ENCODE assay signal across 9 cellular contexts in the genomic region with DNA sequence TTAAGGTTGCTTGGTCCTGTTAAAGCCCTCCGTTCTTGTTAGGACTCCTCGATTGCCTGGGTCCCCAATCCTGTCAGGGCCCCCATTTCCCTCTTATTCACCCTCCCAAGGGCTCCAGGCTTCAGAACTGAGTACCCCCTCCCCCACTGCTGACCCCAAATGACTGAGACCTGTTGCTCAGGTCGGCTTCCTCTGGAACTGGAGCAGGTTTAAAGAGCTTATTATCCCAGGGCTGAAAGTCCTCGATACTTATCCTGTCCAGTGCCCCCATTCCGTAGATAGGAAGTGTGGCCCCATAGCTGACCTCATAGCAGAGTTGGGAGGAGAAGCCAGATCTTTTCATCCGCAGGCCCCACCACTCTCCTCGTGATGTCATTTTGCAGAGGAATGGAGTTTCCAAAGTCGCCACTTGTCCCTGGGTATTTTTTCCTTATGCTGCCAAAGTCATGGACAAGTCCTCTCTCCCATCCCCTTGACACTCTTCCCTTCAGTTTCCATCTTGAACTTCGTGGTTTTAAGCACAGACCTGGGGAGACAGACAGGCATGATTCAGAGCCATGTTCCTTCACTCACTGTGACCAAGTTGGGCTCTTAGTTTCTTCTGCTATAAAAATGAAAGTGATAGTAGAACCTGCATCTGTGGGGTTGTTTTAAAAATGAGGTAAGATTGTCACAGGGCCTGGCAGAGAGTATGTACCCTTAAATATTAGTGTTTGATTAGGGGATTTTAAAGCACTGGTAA. TPM values are rescaled to one million over a fixed set of nuclear protein-coding genes. Genes with fewer than 3 reads are reported as not detected.
DNase-seq lines count a peak whose midpoint lies in the region; ATAC-seq, FAIRE-seq and TF ChIP-seq lines count a peak whose summit lies in the region.
"Had no signal": no experiment of that assay in that cellular context is flagged by ENCODE, and none has a peak within 500 bp of the region (broad histone marks: within the 10 kb centered on the region; RNA-seq: fewer than 3 reads in every experiment).

No MANE protein-coding gene starts in this region.

- TF ChIP-seq POLR2A in H54 (IDR thresholded peaks at IDR 0.05; ENCODE audit: low read depth, low read length) = no peak

- WGBS in mesenchymal stem cell = 63% methylated on average over 9 of the region's 9 CpGs

- H3K4me2 ChIP-seq in PC-3 (ENCODE audit: low read length) (peak overlapping the region; percentile 91), mesenchymal stem cell (ENCODE audit: low read length, poor library complexity, severe bottlenecking) (peak overlapping the region; percentile 75)

- peaks cover 3% of the 10 kb centered on the region; the same call in 1 of the 2 replicates for H3K36me3 ChIP-seq in PC-3 (ENCODE audit: low read depth, low read length)
- H3K36me3 ChIP-seq in bronchial epithelial cell (ENCODE audit: control insufficient read depth, insufficient read depth, low read length) = no peaks in the 10 kb centered on the region
- H3K36me3 ChIP-seq in mesenchymal stem cell (ENCODE audit: control insufficient read depth in 1 of 2, insufficient read depth in 2 of 2, low read depth in 1 of 2, low read length in 2 of 2) = peaks cover 3 to 13% of the 10 kb centered on the region in 2 experiments
- H3K36me3 ChIP-seq in subcutaneous abdominal adipose tissue (ENCODE audit: control insufficient read depth in 5 of 5, insufficient read depth in 5 of 5, low read length in 5 of 5) = peaks cover 5 to 11% (median 7%) of the 10 kb centered on the region in 5 donors

- no peak overlapping the region for H3K18ac ChIP-seq in mesenchymal stem cell (ENCODE audit: low read depth in 1 of 2, low read length in 2 of 2)

- H3K27ac ChIP-seq in PC-3 (ENCODE audit: low read length) = no peak overlapping the region
- peak overlapping the region; percentile 12 for H3K27ac ChIP-seq in mesenchymal stem cell (ENCODE audit: low read length, poor library complexity, severe bottlenecking)
- peak overlapping the region; percentile 93 for H3K27ac ChIP-seq in subcutaneous abdominal adipose tissue (ENCODE audit: low read depth, low read length)

- H2BK120ac ChIP-seq in mesenchymal stem cell (ENCODE audit: low read depth, low read length) = no peak overlapping the region

- CTCF ChIA-PET in PC-3 (lab: Charles Lee) = no interaction called here

- no peak overlapping the region for H4K91ac ChIP-seq in mesenchymal stem cell (ENCODE audit: low read length)

- no peak overlapping the region for H2BK15ac ChIP-seq in mesenchymal stem cell (ENCODE audit: low read depth, poor library complexity, severe bottlenecking)

- no peak for TF ChIP-seq CTCF in PC-3 (conservative IDR thresholded peaks at IDR 0.05; ENCODE audit: low read depth, low read length)
- TF ChIP-seq CTCF in bronchial epithelial cell (IDR thresholded peaks at IDR 0.05; ENCODE audit: insufficient read depth, low read length, severe bottlenecking) = no peak

- H4K8ac ChIP-seq in mesenchymal stem cell (ENCODE audit: low read length) = peak overlapping the region; percentile 87

- no TSS peak for BruUV-seq in PC-3 (replicated peaks; lab: Mats Ljungman, UMichigan)

- DNase-seq in ELR (ENCODE audit: low read depth) = peak; percentile 12
- no peak for DNase-seq in H54 (ENCODE audit: insufficient read length, low spot score)
- no peak for DNase-seq in PC-3
- DNase-seq in bronchial epithelial cell (ENCODE audit: low read depth) = no peak
- peak; percentile 65 for DNase-seq in mesenchymal stem cell
- DNase-seq in T1000 (lab: John Stamatoyannopoulos, UW) = no peak
- no peak for DNase-seq in NCI-H510A treated with DMSO at 0.1 percent for 48 hours (lab: John Stamatoyannopoulos, UW)

- no peak overlapping the region for H2BK12ac ChIP-seq in mesenchymal stem cell (ENCODE audit: low read length in 2 of 2)

- intact Hi-C loops in PC-3 (cut with micrococcal nuclease) = loop anchor here (2.0 kb wide), 1 partner anchor 39 kb away; the partner anchor contains the start of gene ALKBH2

- POLR2A ChIA-PET in PC-3 (lab: Charles Lee; ENCODE audit: unreplicated experiment) = no interaction called here

- H2AK5ac ChIP-seq in mesenchymal stem cell (ENCODE audit: low read length, severe bottlenecking) = no peak overlapping the region

- H3F3A ChIP-seq in PC-3 (ENCODE audit: low read length, unreplicated experiment) = no peaks in the 10 kb centered on the region

- no peaks in the 10 kb centered on the region for H4K20me1 ChIP-seq in PC-3 (ENCODE audit: low read length)

- H2AFZ ChIP-seq in PC-3 (ENCODE audit: low read length) (peak overlapping the region; percentile 99), mesenchymal stem cell (ENCODE audit: low read depth, low read length) (no peak overlapping the region)

- H3K14ac ChIP-seq in mesenchymal stem cell (ENCODE audit: low read length in 2 of 2) = no peak overlapping the region

- H3K9me3 ChIP-seq in PC-3 (ENCODE audit: low read length) = no peaks in the 10 kb centered on the region
- no peaks in the 10 kb centered on the region for H3K9me3 ChIP-seq in mesenchymal stem cell (ENCODE audit: control insufficient read depth, low read length)
- no peaks in the 10 kb centered on the region for H3K9me3 ChIP-seq in subcutaneous abdominal adipose tissue (ENCODE audit: control insufficient read depth in 5 of 5, low read length in 5 of 5)

- peaks cover 13% of the 10 kb centered on the region; the same call in 1 of the 2 replicates for H3K79me2 ChIP-seq in PC-3 (ENCODE audit: low read length)

- H3K9ac ChIP-seq in PC-3 (ENCODE audit: low read length) (peak overlapping the region; percentile 87), mesenchymal stem cell (ENCODE audit: low read length) (peak overlapping the region; percentile 96), subcutaneous abdominal adipose tissue (ENCODE audit: low read length in 5 of 5) (peak overlapping the region; percentile 29 to 99 (median 98))

- no peak overlapping the region for H2BK5ac ChIP-seq in mesenchymal stem cell (ENCODE audit: low read depth, low read length, poor library complexity, severe bottlenecking)

- H3K27me3 ChIP-seq in PC-3 (ENCODE audit: low read length) (no peaks in the 10 kb centered on the region), bronchial epithelial cell (ENCODE audit: control insufficient read depth, insufficient read depth, low read length) (no peaks in the 10 kb centered on the region), mesenchymal stem cell (ENCODE audit: control insufficient read depth in 1 of 2, insufficient read depth in 1 of 2, low read length in 2 of 2) (no peaks in the 10 kb centered on the region), subcutaneous abdominal adipose tissue (ENCODE audit: control insufficient read depth in 5 of 5, insufficient read depth in 4 of 5, low read length in 5 of 5) (no peaks in the 10 kb centered on the region)

- H3K9me2 ChIP-seq in PC-3 (replicated peaks; ENCODE audit: low read length) = no peaks in the 10 kb centered on the region

- FAIRE-seq in H54 (lab: Jason Lieb, UNC) (peak; percentile 20), bronchial epithelial cell (lab: Jason Lieb, UNC) (no peak)

- no peak overlapping the region for H3K23ac ChIP-seq in mesenchymal stem cell (ENCODE audit: low read length in 2 of 2)

- H3K4me3 ChIP-seq in PC-3 (ENCODE audit: low read length) (peak overlapping the region; percentile 96), bronchial epithelial cell (ENCODE audit: low read depth, low read length) (peak overlapping the region; percentile 57), mesenchymal stem cell (ENCODE audit: insufficient read depth in 1 of 2, low read depth in 1 of 2, low read length in 2 of 2) (peak overlapping the region in 1 of 2 experiments; percentile 99), subcutaneous abdominal adipose tissue (ENCODE audit: low read depth in 1 of 5, low read length in 5 of 5) (peak overlapping the region; percentile 89 to 97 (median 94))

- H3K4me1 ChIP-seq in PC-3 (ENCODE audit: insufficient read depth, low read length) (peaks cover 16% of the 10 kb centered on the region), mesenchymal stem cell (ENCODE audit: control insufficient read depth, insufficient read depth, low read depth, low read length) (peaks cover 6% of the 10 kb centered on the region), subcutaneous abdominal adipose tissue (ENCODE audit: control insufficient read depth in 5 of 5, insufficient read depth in 5 of 5, low read length in 5 of 5) (peaks cover 0 to 49% (median 33%) of the 10 kb centered on the region in 5 donors)

- no peak overlapping the region for H3K4ac ChIP-seq in mesenchymal stem cell (ENCODE audit: low read depth in 1 of 2, low read length in 2 of 2)

- H3K79me1 ChIP-seq in mesenchymal stem cell (replicated peaks; ENCODE audit: low read length, poor library complexity, severe bottlenecking) = peaks cover 21% of the 10 kb centered on the region

- ATAC-seq in PC-3 = no peak

RNA-seq across cellular contexts. Expression of gene USP30, which starts 1.2 kb away (rescaled TPM):
- total RNA-seq in PC-3 (2014; rRNA removed) (8.5 and 13.6 TPM in 2 replicates), bronchial epithelial cell (3.9 and 4.5 TPM in 2 replicates)
- 11.4 TPM for polyA plus RNA-seq in mesenchymal stem cell (2013, experiment 1 of 2)
- polyA plus RNA-seq in mesenchymal stem cell (2013, experiment 2 of 2) = 12.3 TPM

RNA-seq across cellular contexts. Expression of gene SVOP, which starts 32.7 kb away (rescaled TPM):
- total RNA-seq in PC-3 (2014; rRNA removed) (not detected in 2 replicates), bronchial epithelial cell (not detected in 2 replicates)
- not detected for polyA plus RNA-seq in mesenchymal stem cell (2013, experiment 1 of 2)
- polyA plus RNA-seq in mesenchymal stem cell (2013, experiment 2 of 2) = not detected
- total RNA-seq: T-helper 1 cell treated with Interleukin-12 subunit alpha and Interleukin-12 subunit beta and Interleukin-4 antibody, amounts not matched to agents 30 ng/mL and 1 ng/mL, for 36 hours had no signal

RNA-seq across cellular contexts. Expression of gene ALKBH2, which starts 39.7 kb away (rescaled TPM):
- total RNA-seq in PC-3 (2014; rRNA removed) = 73.8 and 74.0 TPM in 2 replicates
- 24.6 and 47.9 TPM in 2 replicates for total RNA-seq in bronchial epithelial cell
- 5.5 TPM for polyA plus RNA-seq in mesenchymal stem cell (2013, experiment 1 of 2)
- polyA plus RNA-seq in mesenchymal stem cell (2013, experiment 2 of 2) = 7.0 TPM

RNA-seq across cellular contexts. Expression of gene UNG, which starts 43.8 kb away (rescaled TPM):
- total RNA-seq in PC-3 (2014; rRNA removed) (168 and 179 TPM in 2 replicates), bronchial epithelial cell (14.8 and 24.2 TPM in 2 replicates)
- polyA plus RNA-seq in mesenchymal stem cell (2013, experiment 1 of 2) = 8.3 TPM
- 7.7 TPM for polyA plus RNA-seq in mesenchymal stem cell (2013, experiment 2 of 2)

Comparison
In these comparisons a context has a peak if more than half of its experiments do, and no peak if none do; other contexts are left out.
1. DNase-seq: peak in ELR (single experiment) and mesenchymal stem cell (single experiment); none in H54 (single experiment), PC-3 (single experiment), bronchial epithelial cell (single experiment), T1000 (single experiment) and NCI-H510A treated with DMSO at 0.1 percent for 48 hours (single experiment).
2. Peak in every context shown above with its lines, with median percentiles within 50 percentile points of each other: H3K9ac ChIP-seq.